ENCODE assay signal across 8 cellular contexts in the genomic region with DNA sequence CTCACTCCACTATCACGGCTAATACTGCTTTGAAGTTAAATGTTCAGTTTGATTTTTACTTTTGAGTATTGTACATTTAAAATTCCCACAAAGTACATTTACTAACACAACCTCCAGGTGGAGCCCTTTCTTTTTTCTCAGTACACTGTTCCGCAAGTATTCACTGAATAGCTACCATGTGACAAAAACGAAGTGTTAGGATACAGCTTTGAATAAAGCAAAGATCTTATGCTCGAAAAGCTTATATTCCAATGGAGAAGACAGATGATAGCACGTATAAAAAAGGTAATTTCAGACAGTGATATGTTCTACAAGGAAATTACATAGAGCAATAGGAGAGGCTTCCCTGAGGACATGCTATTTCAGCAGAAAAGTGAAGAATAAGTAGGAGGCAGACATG.
A peak's percentile ranks its signal among the peaks of the same experiment; 100 is the strongest.
DNase-seq lines count a peak whose midpoint lies in the region; ATAC-seq and TF ChIP-seq lines count a peak whose summit lies in the region.

No MANE protein-coding gene starts in this region.

- H3K27me3 ChIP-seq in NT2/D1 (ENCODE audit: insufficient read depth, insufficient read length) (no peaks in the 10 kb centered on the region), left lung (no peaks in the 10 kb centered on the region), vagina (no peaks in the 10 kb centered on the region)

- H3K4me1 ChIP-seq in NT2/D1 (ENCODE audit: insufficient read depth, insufficient read length) (no peaks in the 10 kb centered on the region), left lung (peaks cover 0 to 5% of the 10 kb centered on the region in 2 donors), vagina (no peaks in the 10 kb centered on the region)

- ATAC-seq in GM18498 (IDR thresholded peaks at IDR 0.05; ENCODE audit: unreplicated experiment) (peak; percentile 79), HG03565 (IDR thresholded peaks at IDR 0.05; ENCODE audit: unreplicated experiment) (peak; percentile 73), left lung (peak; percentile 90)

- H3K9me3 ChIP-seq in NT2/D1 (ENCODE audit: insufficient read depth, low read length) (no peaks in the 10 kb centered on the region; the same call in 1 of the 2 replicates), left lung (no peaks in the 10 kb centered on the region), vagina (no peaks in the 10 kb centered on the region)

- peak; percentile 14 for DNase-seq in AG09319 (ENCODE audit: extremely low read depth, low read depth)
- peak; percentile 36 for DNase-seq in NT2/D1 (ENCODE audit: low read depth, low spot score)
- DNase-seq in cerebellar cortex (ENCODE audit: low spot score), result peak; percentile 69
- no peak for DNase-seq in left lung
- DNase-seq in vagina (ENCODE audit: extremely low spot score in 2 of 2), result no peak
- DNase-seq in NCI-H128 (lab: John Stamatoyannopoulos, UW; ENCODE audit: unreplicated experiment), result no peak

- TF ChIP-seq POLR2A in vagina (IDR thresholded peaks at IDR 0.05), result no peak

- H3K36me3 ChIP-seq in NT2/D1 (ENCODE audit: insufficient read depth, insufficient read length, low read length), result no peaks in the 10 kb centered on the region
- no peaks in the 10 kb centered on the region for H3K36me3 ChIP-seq in left lung
- H3K36me3 ChIP-seq in vagina, result no peaks in the 10 kb centered on the region

- TF ChIP-seq CTCF in AG09319 (IDR thresholded peaks at IDR 0.05; ENCODE audit: low read depth, low read length), result peak; percentile 53
- peak; percentile 61 to 62 for TF ChIP-seq CTCF in left lung (IDR thresholded peaks at IDR 0.05)
- peak; percentile 51 to 81 (median 74) for TF ChIP-seq CTCF in vagina (IDR thresholded peaks at IDR 0.05)

- no peak overlapping the region for H3K4me3 ChIP-seq in NT2/D1 (ENCODE audit: insufficient read length, low read depth)
- no peak overlapping the region for H3K4me3 ChIP-seq in left lung
- no peak overlapping the region for H3K4me3 ChIP-seq in vagina

- intact Hi-C loops in left lung (cut with DNase I) (loop anchor here in 1 of 2 donors (5.0 to 10.0 kb wide), 2 partner anchors 146 to 298 kb away; no protein-coding TSS in a partner anchor), vagina (cut with DNase I) (loop anchor here (5.0 to 10.0 kb wide), 2 partner anchors 184 to 298 kb away; no protein-coding TSS in a partner anchor)

- H3K27ac ChIP-seq in left lung, result no peak overlapping the region
- H3K27ac ChIP-seq in vagina, result no peak overlapping the region

- no peak overlapping the region for H3K9ac ChIP-seq in NT2/D1 (ENCODE audit: insufficient read length, low read depth)

Comparison
In these comparisons a context has a peak if more than half of its experiments do, and no peak if none do; other contexts are left out.
1. DNase-seq: peak in AG09319 (single experiment), NT2/D1 (single experiment) and cerebellar cortex (single experiment); none in left lung (0 of 2), vagina (0 of 2) and NCI-H128 (single experiment).
2. Peak in every context shown above with its lines, with median percentiles within 50 percentile points of each other: CTCF ChIP-seq and ATAC-seq.